Comparison of ENCODE assay signal across 8 cellular contexts in genomic region chr2:169824373-169825333, GRCh38. TPM values are rescaled to one million over a fixed set of nuclear protein-coding genes. Genes with fewer than 3 reads are reported as not detected.
DNase-seq lines count a peak whose midpoint lies in the region; ATAC-seq lines count a peak whose summit lies in the region.

Gene METTL5, minus strand, starts transcription at chr2:169824905. Its CDS starts 308 bp downstream, at chr2:169824597.

- no peaks in the 10 kb centered on the region for H3K9me3 ChIP-seq in BLaER1

- intact Hi-C loops in dendritic cell treated with granulocyte-macrophage colony-stimulating factor and Interleukin-4, amounts not matched to agents 40 ng/mL and 50 ng/mL, for 4 days (cut with micrococcal nuclease) = loop anchor here (1.0 to 5.0 kb wide), 2 partner anchors 53 to 104 kb away; no protein-coding TSS in a partner anchor

- peaks cover 34% of the 10 kb centered on the region for H4K20me1 ChIP-seq in BLaER1

- H3K36me3 ChIP-seq in BLaER1 = peaks cover 14% of the 10 kb centered on the region

- no peaks in the 10 kb centered on the region for H3K27me3 ChIP-seq in BLaER1

- H3K4me3 Mint-ChIP-seq in dendritic cell treated with granulocyte-macrophage colony-stimulating factor and Interleukin-4, amounts not matched to agents 40 ng/mL and 50 ng/mL, for 4 days = peak within 1 kb of the TSS; percentile 91

- DNase-seq in GM19238 (ENCODE audit: insufficient read length, low spot score) (peak; percentile 83), NCI-H526 (lab: John Stamatoyannopoulos, UW) (peak; percentile 66 to 92), left lobe of liver (ENCODE audit: low spot score) (peak; percentile 89)
- peak; percentile 68 for DNase-seq in activated CD4-positive, alpha-beta T cell treated with anti-CD3 and anti-CD28 coated beads, Interleukin-2, amount 50 U/mL, for 1 hour
- peak; percentile 64 for DNase-seq in stimulated activated CD4-positive, alpha-beta T cell treated with anti-CD3 and anti-CD28 coated beads, Interleukin-2, amount 100 ng/mL, for 4 hours (ENCODE audit: low read depth)

- peak within 1 kb of the TSS; percentile 88 for H3K9ac ChIP-seq in BLaER1

- H3K27ac ChIP-seq in BLaER1 = peak within 1 kb of the TSS; percentile 83

- H3K27ac Mint-ChIP-seq in dendritic cell treated with granulocyte-macrophage colony-stimulating factor and Interleukin-4, amounts not matched to agents 40 ng/mL and 50 ng/mL, for 4 days = peak within 1 kb of the TSS; percentile 90

- peak within 1 kb of the TSS; percentile 91 for H3K4me2 ChIP-seq in BLaER1

- H3K4me1 ChIP-seq in BLaER1 = peaks cover 41% of the 10 kb centered on the region

- no peaks in the 10 kb centered on the region for H3K9me3 Mint-ChIP-seq in dendritic cell treated with granulocyte-macrophage colony-stimulating factor and Interleukin-4, amounts not matched to agents 40 ng/mL and 50 ng/mL, for 4 days

- H3K4me1 Mint-ChIP-seq in dendritic cell treated with granulocyte-macrophage colony-stimulating factor and Interleukin-4, amounts not matched to agents 40 ng/mL and 50 ng/mL, for 4 days (ENCODE audit: low read depth) = peaks cover 40% of the 10 kb centered on the region

- H3K27me3 Mint-ChIP-seq in dendritic cell treated with granulocyte-macrophage colony-stimulating factor and Interleukin-4, amounts not matched to agents 40 ng/mL and 50 ng/mL, for 4 days = peaks cover 3% of the 10 kb centered on the region

- peaks cover 44% of the 10 kb centered on the region for H3K36me3 Mint-ChIP-seq in dendritic cell treated with granulocyte-macrophage colony-stimulating factor and Interleukin-4, amounts not matched to agents 40 ng/mL and 50 ng/mL, for 4 days (ENCODE audit: low read depth)

- H3K4me3 ChIP-seq in BLaER1 = peak within 1 kb of the TSS; percentile 81

- ATAC-seq in HG03442 (IDR thresholded peaks at IDR 0.05; ENCODE audit: unreplicated experiment) = peak; percentile 67
- peak; percentile 85 for ATAC-seq in left lobe of liver

RNA-seq across cellular contexts. Expression of gene METTL5, which starts in this region (rescaled TPM):
- 15.2 TPM for total RNA-seq in left lobe of liver

Comparison
In these comparisons a context has a peak if more than half of its experiments do, and no peak if none do; other contexts are left out.
1. Peak in every context shown above with its lines: DNase-seq, ATAC-seq, H3K4me3 ChIP-seq and H3K27ac ChIP-seq.